In the genomic region with DNA sequence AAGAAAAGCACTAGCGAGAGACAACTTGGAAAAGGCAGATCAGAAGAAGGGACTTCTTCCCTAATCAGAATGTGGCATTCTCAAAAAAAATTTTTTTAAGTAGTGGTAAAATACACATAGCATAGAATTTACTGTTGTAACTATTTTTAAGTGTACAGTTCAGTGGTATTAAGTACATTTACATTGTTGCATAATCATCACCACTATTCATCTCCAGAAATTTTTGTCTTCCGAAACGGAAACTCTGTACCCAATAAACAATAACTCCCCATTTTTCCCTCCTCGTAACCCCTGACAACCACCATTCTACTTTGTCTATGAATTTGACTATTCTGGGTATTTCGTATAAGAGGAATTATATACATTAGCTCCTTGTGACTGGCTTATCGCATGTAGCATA, we compare ENCODE assay signal across 1 cellular context.
TF ChIP-seq lines count a peak whose summit lies in the region.

No MANE protein-coding gene starts in this region.

TF ChIP-seq in HepG2, 621 proteins besides CTCF, POLR2A, EP300 and RAD21:
- TF ChIP-seq CEBPB (IDR thresholded peaks at IDR 0.05; ENCODE audit: borderline replicate concordance, low read depth, low read length): peak; percentile 47; the same call in 1 of the 2 replicates
- no peak for TF ChIP-seq NAIF1 (CRISPR knock-in tag; IDR thresholded peaks at IDR 0.05; ENCODE audit: borderline replicate concordance)
